17 cellular contexts compared by ENCODE assay signal in genomic region chr4:176464748-176465147, GRCh38.
DNase-seq lines count a peak whose midpoint lies in the region; ATAC-seq and TF ChIP-seq lines count a peak whose summit lies in the region.
"Had no signal": no experiment of that assay in that cellular context is flagged by ENCODE, and none has a peak within 500 bp of the region (broad histone marks: within the 10 kb centered on the region; RNA-seq: fewer than 3 reads in every experiment).

No MANE protein-coding gene starts in this region.

- H3K27ac Mint-ChIP-seq in CD8-positive, alpha-beta T cell = no peak overlapping the region
- H3K27ac Mint-ChIP-seq in activated CD4-positive, alpha-beta T cell treated with anti-CD3 and anti-CD28 coated beads, Interleukin-2, amount 10 ng/mL, durations not matched to agents 24 days and 14 days = no peak overlapping the region
- H3K27ac Mint-ChIP-seq: activated B cell treated with CpG ODN at 0.5 μM for 24 hours had no signal

- no peaks in the 10 kb centered on the region for H3K36me3 ChIP-seq in CD8-positive, alpha-beta T cell (ENCODE audit: insufficient read depth, low read length)
- H3K36me3 ChIP-seq in esophagus squamous epithelium = no peaks in the 10 kb centered on the region
- H3K36me3 ChIP-seq: transverse colon had no signal

- H3K27me3 ChIP-seq in CD8-positive, alpha-beta T cell (ENCODE audit: insufficient read depth, low read length) = no peaks in the 10 kb centered on the region
- no peaks in the 10 kb centered on the region for H3K27me3 ChIP-seq in esophagus squamous epithelium
- H3K27me3 ChIP-seq: hepatocyte, transverse colon had no signal

- no peaks in the 10 kb centered on the region for H3K9me3 ChIP-seq in CD8-positive, alpha-beta T cell (ENCODE audit: low read length)
- H3K9me3 ChIP-seq in esophagus squamous epithelium = no peaks in the 10 kb centered on the region
- H3K9me3 ChIP-seq: transverse colon had no signal

- DNase-seq in GM10248 (ENCODE audit: extremely low spot score) (peak; percentile 62), GM19238 (ENCODE audit: insufficient read length, low spot score) (peak; percentile 5), NCI-H2029 treated with DMSO at 0.1 percent for 48 hours (lab: John Stamatoyannopoulos, UW) (no peak), esophagus squamous epithelium (lab: John Stamatoyannopoulos, UW) (no peak)
- no peak for DNase-seq in CD8-positive, alpha-beta T cell
- no peak for DNase-seq in activated CD4-positive, alpha-beta T cell treated with anti-CD3 and anti-CD28 coated beads, Interleukin-2, amount 10 ng/mL, durations not matched to agents 24 days and 14 days
- DNase-seq: 8988T, activated B cell treated with CpG ODN at 0.5 μM for 24 hours, IMR-90, NCI-H1436 treated with DMSO at 0.1 percent for 48 hours, small intestine, transverse colon had no signal

- H3K27me3 Mint-ChIP-seq in CD8-positive, alpha-beta T cell (ENCODE audit: low read depth) = no peaks in the 10 kb centered on the region
- H3K27me3 Mint-ChIP-seq in activated CD4-positive, alpha-beta T cell treated with anti-CD3 and anti-CD28 coated beads, Interleukin-2, amount 10 ng/mL, durations not matched to agents 24 days and 14 days = no peaks in the 10 kb centered on the region

- H3K4me1 ChIP-seq in CD8-positive, alpha-beta T cell (ENCODE audit: insufficient read depth, low read length) = no peaks in the 10 kb centered on the region
- no peaks in the 10 kb centered on the region for H3K4me1 ChIP-seq in esophagus squamous epithelium
- H3K4me1 ChIP-seq: transverse colon had no signal

- TF ChIP-seq CTCF in GM10248 (IDR thresholded peaks at IDR 0.05; ENCODE audit: control extremely low read depth, extremely low read depth, low read depth, missing control alignments) (no peak), esophagus squamous epithelium (IDR thresholded peaks at IDR 0.05) (no peak)
- no peak for TF ChIP-seq CTCF in CD8-positive, alpha-beta T cell (IDR thresholded peaks at IDR 0.05)

- no peak overlapping the region for H3K4me3 ChIP-seq in CD8-positive, alpha-beta T cell (ENCODE audit: low read depth, low read length)
- H3K4me3 ChIP-seq in esophagus squamous epithelium = no peak overlapping the region
- H3K4me3 ChIP-seq: hepatocyte, lung, SK-N-MC, transverse colon had no signal

- no peaks in the 10 kb centered on the region for H3K4me1 Mint-ChIP-seq in CD8-positive, alpha-beta T cell (ENCODE audit: low read depth)
- H3K4me1 Mint-ChIP-seq in activated CD4-positive, alpha-beta T cell treated with anti-CD3 and anti-CD28 coated beads, Interleukin-2, amount 10 ng/mL, durations not matched to agents 24 days and 14 days = no peaks in the 10 kb centered on the region
- H3K4me1 Mint-ChIP-seq: activated B cell treated with CpG ODN at 0.5 μM for 24 hours had no signal

- peaks cover 7% of the 10 kb centered on the region for H3K9me3 Mint-ChIP-seq in CD8-positive, alpha-beta T cell
- H3K9me3 Mint-ChIP-seq in activated CD4-positive, alpha-beta T cell treated with anti-CD3 and anti-CD28 coated beads, Interleukin-2, amount 10 ng/mL, durations not matched to agents 24 days and 14 days = no peaks in the 10 kb centered on the region

- POLR2A ChIA-PET in GM10248 (lab: Yijun Ruan, JAX) = no interaction called here
- POLR2A ChIA-PET in CD8-positive, alpha-beta T cell (lab: Charles Lee) = no interaction called here

- intact Hi-C loops in CD8-positive, alpha-beta T cell (cut with DNase I, micrococcal nuclease) = no loop called here
- intact Hi-C loops in activated CD4-positive, alpha-beta T cell treated with anti-CD3 and anti-CD28 coated beads, Interleukin-2, amount 10 ng/mL, durations not matched to agents 24 days and 14 days (cut with micrococcal nuclease) = no loop called here
- intact Hi-C loops in esophagus squamous epithelium (cut with DNase I) = no loop called here

- TF ChIP-seq POLR2A in esophagus squamous epithelium (IDR thresholded peaks at IDR 0.05) = no peak

- H3K36me3 Mint-ChIP-seq in CD8-positive, alpha-beta T cell = no peaks in the 10 kb centered on the region
- no peaks in the 10 kb centered on the region for H3K36me3 Mint-ChIP-seq in activated CD4-positive, alpha-beta T cell treated with anti-CD3 and anti-CD28 coated beads, Interleukin-2, amount 10 ng/mL, durations not matched to agents 24 days and 14 days (ENCODE audit: low read depth)

- no peak overlapping the region for H3K27ac ChIP-seq in CD8-positive, alpha-beta T cell (ENCODE audit: low read depth, low read length)
- no peak overlapping the region for H3K27ac ChIP-seq in esophagus squamous epithelium
- H3K27ac ChIP-seq: hepatocyte, SK-N-MC, transverse colon had no signal

- peak; percentile 94 for ATAC-seq in GM21737 (IDR thresholded peaks at IDR 0.05; ENCODE audit: unreplicated experiment)
- peak; percentile 97 for ATAC-seq in HG03097 (IDR thresholded peaks at IDR 0.05; ENCODE audit: low FRiP score, unreplicated experiment)
- ATAC-seq in CD8-positive, alpha-beta T cell = no peak

- no peak overlapping the region for H3K4me3 Mint-ChIP-seq in CD8-positive, alpha-beta T cell
- no peak overlapping the region for H3K4me3 Mint-ChIP-seq in activated CD4-positive, alpha-beta T cell treated with anti-CD3 and anti-CD28 coated beads, Interleukin-2, amount 10 ng/mL, durations not matched to agents 24 days and 14 days
- H3K4me3 Mint-ChIP-seq: activated B cell treated with CpG ODN at 0.5 μM for 24 hours had no signal

- WGBS in esophagus squamous epithelium, 2 donors = 60 to 66% methylated on average over 2 of the region's 2 CpGs

- CTCF ChIA-PET in GM10248 (lab: Yijun Ruan, JAX) = interaction anchor here (1.0 kb wide), 1 partner anchor 13 kb away, joined by 3 read pairs; no protein-coding TSS in a partner anchor
- CTCF ChIA-PET in CD8-positive, alpha-beta T cell (lab: Charles Lee) = no interaction called here

Comparison
In these comparisons a context has a peak if more than half of its experiments do, and no peak if none do; other contexts are left out.
1. DNase-seq: peak in GM10248 (single experiment) and GM19238 (single experiment); none in CD8-positive, alpha-beta T cell (0 of 7), activated CD4-positive, alpha-beta T cell treated with anti-CD3 and anti-CD28 coated beads, Interleukin-2, amount 10 ng/mL, durations not matched to agents 24 days and 14 days (single experiment), NCI-H2029 treated with DMSO at 0.1 percent for 48 hours (single experiment) and esophagus squamous epithelium (single experiment).